In genomic region chr1:56584910-56585528, GRCh38 we compare ENCODE assay signal across 8 cellular contexts. TPM values are rescaled to one million over a fixed set of nuclear protein-coding genes. Genes with fewer than 3 reads are reported as not detected.
DNase-seq lines count a peak whose midpoint lies in the region; ATAC-seq and TF ChIP-seq lines count a peak whose summit lies in the region.

No MANE protein-coding gene starts in this region.

- H3K4me2 ChIP-seq in Karpas-422 (ENCODE audit: low read depth, low read length, poor library complexity, severe bottlenecking), result no peak overlapping the region
- H3K4me2 ChIP-seq in fibroblast of lung (ENCODE audit: extremely low read depth, insufficient read depth, low read length), result no peak overlapping the region

- DNase-seq in GM10248 (ENCODE audit: extremely low spot score) (peak; percentile 45), Karpas-422 (peak; percentile 80), SJCRH30 (peak; percentile 11 to 59), fibroblast of lung (ENCODE audit: low read depth in 2 of 2) (peak; percentile 51 to 84)
- DNase-seq in activated T-helper 1 cell treated with anti-CD3 and anti-CD28 coated beads, Interleukin-12 subunit alpha, Interleukin-12 subunit beta, Interleukin-2, Interleukin-4 antibody, amounts not matched to agents 30 ng/mL and 10 ng/mL and 1 ng/mL, durations not matched to agents 14 hours and 24 hours and 36 hours (ENCODE audit: low spot score), result no peak

- POLR2A ChIA-PET in GM10248 (lab: Yijun Ruan, JAX), result no interaction called here

- H3K4me1 ChIP-seq in Karpas-422 (ENCODE audit: low read length), result no peaks in the 10 kb centered on the region
- no peaks in the 10 kb centered on the region for H3K4me1 ChIP-seq in SJCRH30
- peaks cover 6% of the 10 kb centered on the region for H3K4me1 ChIP-seq in fibroblast of lung (ENCODE audit: control insufficient read depth, extremely low read depth, insufficient read depth, low read length)
- no peaks in the 10 kb centered on the region for H3K4me1 ChIP-seq in neutrophil (ENCODE audit: control insufficient read depth in 1 of 2, insufficient read depth in 1 of 2, low read depth in 1 of 2, low read length in 1 of 2)

- no peaks in the 10 kb centered on the region for H3K79me2 ChIP-seq in Karpas-422 (ENCODE audit: low read length)
- H3K79me2 ChIP-seq in fibroblast of lung (ENCODE audit: control insufficient read depth, insufficient read depth, low read length), result peaks cover 1% of the 10 kb centered on the region

- H3K9me3 ChIP-seq in Karpas-422 (ENCODE audit: low read length) (no peaks in the 10 kb centered on the region), SJCRH30 (replicated peaks) (no peaks in the 10 kb centered on the region), fibroblast of lung (ENCODE audit: control insufficient read depth, insufficient read depth, low read depth, low read length) (no peaks in the 10 kb centered on the region), neutrophil (no peaks in the 10 kb centered on the region)

- H3K27me3 Mint-ChIP-seq in activated T-helper 1 cell treated with anti-CD3 and anti-CD28 coated beads, Interleukin-12 subunit alpha, Interleukin-12 subunit beta, Interleukin-2, Interleukin-4 antibody, amounts not matched to agents 30 ng/mL and 10 ng/mL and 1 ng/mL, durations not matched to agents 14 hours and 24 hours and 36 hours (ENCODE audit: insufficient read depth), result peaks cover 9% of the 10 kb centered on the region

- CTCF ChIA-PET in GM10248 (lab: Yijun Ruan, JAX), result interaction anchor here (0.8 to 4.6 kb wide), 35 partner anchors 8 to 1640 kb away, joined by 3 to 35 read pairs (median 4); no protein-coding TSS in a partner anchor

- no peak overlapping the region for H3K27ac ChIP-seq in Karpas-422 (ENCODE audit: low read length)
- no peak overlapping the region for H3K27ac ChIP-seq in SJCRH30
- H3K27ac ChIP-seq in fibroblast of lung (ENCODE audit: insufficient read depth, low read length), result no peak overlapping the region
- no peak overlapping the region for H3K27ac ChIP-seq in neutrophil

- intact Hi-C loops in activated T-helper 1 cell treated with anti-CD3 and anti-CD28 coated beads, Interleukin-12 subunit alpha, Interleukin-12 subunit beta, Interleukin-2, Interleukin-4 antibody, amounts not matched to agents 30 ng/mL and 10 ng/mL and 1 ng/mL, durations not matched to agents 14 hours and 24 hours and 36 hours (cut with micrococcal nuclease), result loop anchor here (10.0 kb wide), 2 partner anchors 1210 to 1440 kb away; no protein-coding TSS in a partner anchor

- H4K20me1 ChIP-seq in Karpas-422 (ENCODE audit: insufficient read depth, low read depth, low read length) (no peaks in the 10 kb centered on the region), fibroblast of lung (ENCODE audit: control insufficient read depth, extremely low read depth, insufficient read depth, low read length) (no peaks in the 10 kb centered on the region)

- no peaks in the 10 kb centered on the region for H3K36me3 Mint-ChIP-seq in activated T-helper 1 cell treated with anti-CD3 and anti-CD28 coated beads, Interleukin-12 subunit alpha, Interleukin-12 subunit beta, Interleukin-2, Interleukin-4 antibody, amounts not matched to agents 30 ng/mL and 10 ng/mL and 1 ng/mL, durations not matched to agents 14 hours and 24 hours and 36 hours (ENCODE audit: low read depth)

- H3K9ac ChIP-seq in Karpas-422 (ENCODE audit: low read length), result no peak overlapping the region
- H3K9ac ChIP-seq in fibroblast of lung (ENCODE audit: insufficient read depth, low read length), result no peak overlapping the region

- TF ChIP-seq CTCF in GM10248 (IDR thresholded peaks at IDR 0.05; ENCODE audit: control extremely low read depth, extremely low read depth, low read depth, missing control alignments) (peak; percentile 67), fibroblast of lung (conservative IDR thresholded peaks at IDR 0.05 in 1 of 2, IDR thresholded peaks at IDR 0.05 in 1 of 2; ENCODE audit: low read depth in 1 of 2, low read length in 2 of 2) (peak; percentile 78 to 81), neutrophil (IDR thresholded peaks at IDR 0.05) (peak; percentile 79)

- no peaks in the 10 kb centered on the region for H3K9me2 ChIP-seq in Karpas-422 (replicated peaks; ENCODE audit: insufficient read depth, low read length)

- H3K4me3 Mint-ChIP-seq in activated T-helper 1 cell treated with anti-CD3 and anti-CD28 coated beads, Interleukin-12 subunit alpha, Interleukin-12 subunit beta, Interleukin-2, Interleukin-4 antibody, amounts not matched to agents 30 ng/mL and 10 ng/mL and 1 ng/mL, durations not matched to agents 14 hours and 24 hours and 36 hours, result no peak overlapping the region

- no peaks in the 10 kb centered on the region for H3K27me3 ChIP-seq in Karpas-422 (ENCODE audit: low read length)
- H3K27me3 ChIP-seq in SJCRH30, result peaks cover 9% of the 10 kb centered on the region; the same call in 1 of the 2 replicates
- H3K27me3 ChIP-seq in fibroblast of lung (ENCODE audit: control insufficient read depth, insufficient read depth, low read length), result no peaks in the 10 kb centered on the region
- H3K27me3 ChIP-seq in neutrophil, result no peaks in the 10 kb centered on the region

- no peaks in the 10 kb centered on the region for H3K4me1 Mint-ChIP-seq in activated T-helper 1 cell treated with anti-CD3 and anti-CD28 coated beads, Interleukin-12 subunit alpha, Interleukin-12 subunit beta, Interleukin-2, Interleukin-4 antibody, amounts not matched to agents 30 ng/mL and 10 ng/mL and 1 ng/mL, durations not matched to agents 14 hours and 24 hours and 36 hours (ENCODE audit: low read depth)

- H3K36me3 ChIP-seq in Karpas-422 (ENCODE audit: insufficient read depth, low read length), result no peaks in the 10 kb centered on the region
- H3K36me3 ChIP-seq in SJCRH30, result no peaks in the 10 kb centered on the region
- no peaks in the 10 kb centered on the region for H3K36me3 ChIP-seq in fibroblast of lung (ENCODE audit: control insufficient read depth, insufficient read depth, low read length)
- H3K36me3 ChIP-seq in neutrophil, result no peaks in the 10 kb centered on the region

- H2AFZ ChIP-seq in Karpas-422 (ENCODE audit: low read length), result no peak overlapping the region
- no peak overlapping the region for H2AFZ ChIP-seq in fibroblast of lung (ENCODE audit: low read length)

- no peak for ATAC-seq in HG03175 (IDR thresholded peaks at IDR 0.05; ENCODE audit: unreplicated experiment)
- no peak for ATAC-seq in HG03521 (IDR thresholded peaks at IDR 0.05; ENCODE audit: unreplicated experiment)

- H3K4me3 ChIP-seq in Karpas-422 (ENCODE audit: low read length) (no peak overlapping the region), SJCRH30 (no peak overlapping the region), fibroblast of lung (replicated peaks in 1 of 4; ENCODE audit: control extremely low read depth in 1 of 4, insufficient read depth in 1 of 4, low read depth in 3 of 4, low read length in 4 of 4) (no peak overlapping the region), neutrophil (ENCODE audit: low read depth in 1 of 2, low read length in 1 of 2) (no peak overlapping the region)

- no peaks in the 10 kb centered on the region for H3K9me3 Mint-ChIP-seq in activated T-helper 1 cell treated with anti-CD3 and anti-CD28 coated beads, Interleukin-12 subunit alpha, Interleukin-12 subunit beta, Interleukin-2, Interleukin-4 antibody, amounts not matched to agents 30 ng/mL and 10 ng/mL and 1 ng/mL, durations not matched to agents 14 hours and 24 hours and 36 hours

- H3K27ac Mint-ChIP-seq in activated T-helper 1 cell treated with anti-CD3 and anti-CD28 coated beads, Interleukin-12 subunit alpha, Interleukin-12 subunit beta, Interleukin-2, Interleukin-4 antibody, amounts not matched to agents 30 ng/mL and 10 ng/mL and 1 ng/mL, durations not matched to agents 14 hours and 24 hours and 36 hours, result no peak overlapping the region

RNA-seq across cellular contexts. Expression of gene PLPP3, which starts 5.7 kb away (rescaled TPM):
- total RNA-seq in Karpas-422 (2014; rRNA removed; shearing (Covaris generic); ENCODE audit: low replicate concordance), result 4.4 and 11.3 TPM in 2 replicates
- not detected in 2 replicates for total RNA-seq in SJCRH30 (2014; rRNA removed; shearing (Covaris generic))
- 170 and 343 TPM in 2 replicates for total RNA-seq in fibroblast of lung
- polyA plus RNA-seq in fibroblast of lung, result 185 and 465 TPM in 2 replicates
- 129 and 296 TPM in 2 replicates for polyA plus RNA-seq in fibroblast of lung (2012)
- 284 and 399 TPM in 2 replicates for polyA minus RNA-seq in fibroblast of lung (ENCODE audit: low replicate concordance)
- total RNA-seq in activated T-helper 1 cell treated with anti-CD3 and anti-CD28 coated beads, Interleukin-12 subunit alpha, Interleukin-12 subunit beta, Interleukin-2, Interleukin-4 antibody, amounts not matched to agents 30 ng/mL and 10 ng/mL and 1 ng/mL, durations not matched to agents 14 hours and 24 hours and 36 hours, result not detected in 2 replicates

Comparison
In these comparisons a context has a peak if more than half of its experiments do, and no peak if none do; other contexts are left out.
1. RNA of gene PLPP3, which starts 5.7 kb away (total RNA-seq): 170 to 343 TPM in fibroblast of lung; 4.4 to 11.3 TPM in Karpas-422, not detected in activated T-helper 1 cell treated with anti-CD3 and anti-CD28 coated beads, Interleukin-12 subunit alpha, Interleukin-12 subunit beta, Interleukin-2, Interleukin-4 antibody, amounts not matched to agents 30 ng/mL and 10 ng/mL and 1 ng/mL, durations not matched to agents 14 hours and 24 hours and 36 hours and not detected in SJCRH30; every median in the first group is over 10 times any median in the second.
2. Peak in every context shown above with its lines, with median percentiles within 50 percentile points of each other: CTCF ChIP-seq.